Comparison of ENCODE assay signal across 9 cellular contexts in genomic region chr1:154557248-154557938, GRCh38. TPM values are rescaled to one million over a fixed set of nuclear protein-coding genes. Genes with fewer than 3 reads are reported as not detected.
DNase-seq lines count a peak whose midpoint lies in the region; ATAC-seq and TF ChIP-seq lines count a peak whose summit lies in the region.
"Had no signal": no experiment of that assay in that cellular context is flagged by ENCODE, and none has a peak within 500 bp of the region (broad histone marks: within the 10 kb centered on the region; RNA-seq: fewer than 3 reads in every experiment).

No MANE protein-coding gene starts in this region.

- no peak for ATAC-seq in activated T-cell treated with anti-CD3 and anti-CD28 coated beads, Interleukin-2, amount 50 U/mL, for 4 hours
- ATAC-seq in right lobe of liver (no peak), HG02798 (IDR thresholded peaks at IDR 0.05; ENCODE audit: poor library complexity, unreplicated experiment) (no peak)

- H3K27me3 Mint-ChIP-seq in activated T-cell treated with anti-CD3 and anti-CD28 coated beads, Interleukin-2, amount 50 U/mL, for 4 hours (ENCODE audit: low read depth) = no peaks in the 10 kb centered on the region

- H3K36me3 Mint-ChIP-seq in activated T-cell treated with anti-CD3 and anti-CD28 coated beads, Interleukin-2, amount 50 U/mL, for 4 hours (ENCODE audit: insufficient read depth) = peaks cover 27% of the 10 kb centered on the region

- TF ChIP-seq POLR2A in right lobe of liver (IDR thresholded peaks at IDR 0.05) = no peak

- H3K27ac ChIP-seq in adipose tissue (ENCODE audit: low read depth, low read length) (peak overlapping the region; percentile 25), right lobe of liver (peak overlapping the region; percentile 72 to 88 (median 81)), tibial artery (peak overlapping the region; percentile 86 to 91)

- H3K9me3 ChIP-seq in right lobe of liver (no peaks in the 10 kb centered on the region), tibial artery (no peaks in the 10 kb centered on the region)

- H3K4me1 Mint-ChIP-seq in activated T-cell treated with anti-CD3 and anti-CD28 coated beads, Interleukin-2, amount 50 U/mL, for 4 hours (ENCODE audit: low read depth) = peaks cover 20% of the 10 kb centered on the region

- no peak for TF ChIP-seq CTCF in right lobe of liver (IDR thresholded peaks at IDR 0.05)
- no peak for TF ChIP-seq CTCF in tibial artery (IDR thresholded peaks at IDR 0.05)

- intact Hi-C loops in right lobe of liver (cut with DNase I) (loop anchor here in 1 of 2 donors (10.0 kb wide), 1 partner anchor 83 kb away; no protein-coding TSS in a partner anchor), tibial artery (cut with DNase I; ENCODE audit: low total_unique reads) (loop anchor here (10.0 kb wide), 1 partner anchor 233 kb away; the partner anchor contains the start of genes AQP10 and ATP8B2), head of caudate nucleus (cut with DNase I) (loop anchor here (5.0 kb wide), 5 partner anchors 50 to 380 kb away; partner anchors contain the start of genes ADAR, KCNN3, PMVK and UBAP2L)

- H3K4me1 ChIP-seq in right lobe of liver = peaks cover 0 to 13% (median 3%) of the 10 kb centered on the region in 4 donors
- peaks cover 0 to 28% (median 18%) of the 10 kb centered on the region in 4 donors for H3K4me1 ChIP-seq in tibial artery

- DNase-seq in activated T-cell treated with anti-CD3 and anti-CD28 coated beads, Interleukin-2, amount 50 U/mL, for 4 hours = no peak
- DNase-seq in activated T-cell treated with anti-CD3 and anti-CD28 coated beads, Interleukin-2, amount 50 U/mL, for 1 hour = no peak
- no peak for DNase-seq in right lobe of liver
- no peak for DNase-seq in tibial artery
- no peak for DNase-seq in head of caudate nucleus
- no peak for DNase-seq in GOT3 (lab: John Stamatoyannopoulos, UW)

- 8 to 13% (median 13%) methylated on average over 7 of the region's 7 CpGs for WGBS in adipose tissue, 3 donors
- 9% methylated on average over 7 of the region's 7 CpGs for WGBS in right lobe of liver (ENCODE audit: insufficient coverage, low coverage, low lambda C conversion rate, missing lambda C conversion rate)

- peak overlapping the region; percentile 90 for H3K4me3 Mint-ChIP-seq in activated T-cell treated with anti-CD3 and anti-CD28 coated beads, Interleukin-2, amount 50 U/mL, for 4 hours

- no peaks in the 10 kb centered on the region for H3K9me3 Mint-ChIP-seq in activated T-cell treated with anti-CD3 and anti-CD28 coated beads, Interleukin-2, amount 50 U/mL, for 4 hours

- no peaks in the 10 kb centered on the region for H3K27me3 ChIP-seq in right lobe of liver
- no peaks in the 10 kb centered on the region for H3K27me3 ChIP-seq in tibial artery

- H3K36me3 ChIP-seq in right lobe of liver = peaks cover 6 to 34% (median 28%) of the 10 kb centered on the region in 4 donors
- H3K36me3 ChIP-seq in tibial artery = peaks cover 34 to 36% (median 36%) of the 10 kb centered on the region in 3 donors

- peak overlapping the region; percentile 81 to 97 (median 95) for H3K4me3 ChIP-seq in right lobe of liver
- H3K4me3 ChIP-seq in tibial artery = peak overlapping the region; percentile 90 to 94

RNA-seq across cellular contexts. Expression of gene UBE2Q1, which starts 1.1 kb away (rescaled TPM):
- 100 to 1,000 TPM in 2 of 3 donors, 10 to 100 TPM in 1; 99.0 to 106 (median 103) TPM for total RNA-seq in activated T-cell treated with anti-CD3 and anti-CD28 coated beads, Interleukin-2, amount 50 U/mL, for 4 hours
- polyA plus RNA-seq in adipose tissue = 10 to 100 TPM; 27.5 to 37.7 (median 32.1) TPM
- 10 to 100 TPM; 23.6 to 48.6 (median 33.1) TPM for total RNA-seq in right lobe of liver

RNA-seq across cellular contexts. Expression of gene CHRNB2, which starts 10.2 kb away (rescaled TPM):
- under 1 TPM in 1 of 3 donors, not detected in 2; 0.14 TPM for total RNA-seq in activated T-cell treated with anti-CD3 and anti-CD28 coated beads, Interleukin-2, amount 50 U/mL, for 4 hours
- under 1 TPM; under 0.01 to 0.38 (median 0.01) TPM for polyA plus RNA-seq in adipose tissue
- total RNA-seq in right lobe of liver = under 1 TPM in 1 of 6 experiments, not detected in 5; 0.07 TPM
- total RNA-seq: M059J had no signal

RNA-seq across cellular contexts. Expression of gene ADAR, which starts 50.6 kb away (rescaled TPM):
- total RNA-seq in activated T-cell treated with anti-CD3 and anti-CD28 coated beads, Interleukin-2, amount 50 U/mL, for 4 hours = 100 to 1,000 TPM; 218 to 245 (median 245) TPM
- polyA plus RNA-seq in adipose tissue = 10 to 100 TPM; 24.2 to 39.6 (median 39.4) TPM
- 100 to 1,000 TPM in 1 of 6 experiments, 10 to 100 TPM in 5; 69.9 to 105 (median 78.7) TPM for total RNA-seq in right lobe of liver

RNA-seq across cellular contexts. Expression of gene SHE, which starts 55.2 kb away (rescaled TPM):
- total RNA-seq in activated T-cell treated with anti-CD3 and anti-CD28 coated beads, Interleukin-2, amount 50 U/mL, for 4 hours = under 1 TPM; 0.03 to 0.14 (median 0.05) TPM
- polyA plus RNA-seq in adipose tissue = 10 to 100 TPM in 2 of 3 donors, 1 to 10 TPM in 1; 3.2 to 26.8 (median 19.3) TPM
- 1 to 10 TPM; 4.0 to 5.6 (median 4.7) TPM for total RNA-seq in right lobe of liver
- total RNA-seq: M059J had no signal

RNA-seq across cellular contexts. Expression of gene TDRD10, which starts 55.4 kb away (rescaled TPM):
- not detected for total RNA-seq in activated T-cell treated with anti-CD3 and anti-CD28 coated beads, Interleukin-2, amount 50 U/mL, for 4 hours
- 10 to 100 TPM in 1 of 3 donors, 1 to 10 TPM in 2; 1.3 to 11.7 (median 7.7) TPM for polyA plus RNA-seq in adipose tissue
- 1 to 10 TPM in 5 of 6 experiments, under 1 TPM in 1; 0.92 to 2.2 (median 1.4) TPM for total RNA-seq in right lobe of liver
- total RNA-seq: M059J had no signal

Comparison
In these comparisons a context has a peak if more than half of its experiments do, and no peak if none do; other contexts are left out.
1. H3K27ac ChIP-seq: peak in every context shown above with its lines; median percentile 88 in tibial artery; 81 in right lobe of liver; 25 in adipose tissue.